19 cellular contexts compared by ENCODE assay signal in genomic region chr5:54002779-54003178, GRCh38.
DNase-seq lines count a peak whose midpoint lies in the region; ATAC-seq and TF ChIP-seq lines count a peak whose summit lies in the region.
"Had no signal": no experiment of that assay in that cellular context is flagged by ENCODE, and none has a peak within 500 bp of the region (broad histone marks: within the 10 kb centered on the region; RNA-seq: fewer than 3 reads in every experiment).

No MANE protein-coding gene starts in this region.

- CTCF ChIA-PET in CD4-positive, alpha-beta memory T cell (lab: Charles Lee; ENCODE audit: partially characterized antibody) = interaction anchor here (0.6 kb wide), 1 partner anchor 22 kb away, joined by 4 read pairs; no protein-coding TSS in a partner anchor

- intact Hi-C loops in right lobe of liver (cut with DNase I) = no loop called here
- intact Hi-C loops in CD4-positive, alpha-beta memory T cell (cut with micrococcal nuclease) = no loop called here

- POLR2A ChIA-PET in CD4-positive, alpha-beta memory T cell (lab: Charles Lee; ENCODE audit: partially characterized antibody) = no interaction called here

- no peak overlapping the region for H2AFZ ChIP-seq in OCI-LY3 (ENCODE audit: low read depth, low read length)

- DNase-seq in right lobe of liver (no peak), NCI-H510A (lab: John Stamatoyannopoulos, UW) (no peak), SW 1271 (lab: John Stamatoyannopoulos, UW) (no peak)
- no peak for DNase-seq in CD4-positive, alpha-beta memory T cell
- DNase-seq: 8988T; Calu3; CD8-positive, alpha-beta T cell; DMS 273 treated with DMSO at 0.1 percent for 48 hours; DMS53; DND-41; EL; GOT3; H9 had no signal

- H3K9me3 Mint-ChIP-seq in CD4-positive, alpha-beta memory T cell = no peaks in the 10 kb centered on the region
- H3K9me3 Mint-ChIP-seq: CD8-positive, alpha-beta T cell; H9 had no signal

- no peaks in the 10 kb centered on the region for H3K79me2 ChIP-seq in OCI-LY3 (ENCODE audit: low read length)

- H3K4me3 ChIP-seq in OCI-LY3 (ENCODE audit: low read length) (no peak overlapping the region), right lobe of liver (no peak overlapping the region)
- H3K4me3 ChIP-seq in CD4-positive, alpha-beta memory T cell (ENCODE audit: low read length in 2 of 2) = no peak overlapping the region
- H3K4me3 ChIP-seq: BLaER1 had no signal

- no peak for TF ChIP-seq POLR2A in right lobe of liver (IDR thresholded peaks at IDR 0.05)

- H3K27ac Mint-ChIP-seq in CD4-positive, alpha-beta memory T cell = no peak overlapping the region
- H3K27ac Mint-ChIP-seq: CD8-positive, alpha-beta T cell had no signal

- no peak overlapping the region for H3K4me3 Mint-ChIP-seq in CD4-positive, alpha-beta memory T cell
- H3K4me3 Mint-ChIP-seq: CD14-positive monocyte; CD8-positive, alpha-beta T cell; H9 had no signal

- no peaks in the 10 kb centered on the region for H4K20me1 ChIP-seq in OCI-LY3 (ENCODE audit: insufficient read depth, low read length)
- H4K20me1 ChIP-seq: BLaER1 had no signal

- peaks cover 0 to 5% (median 1%) of the 10 kb centered on the region in 4 donors for H3K4me1 Mint-ChIP-seq in CD4-positive, alpha-beta memory T cell

- H3K36me3 ChIP-seq in OCI-LY3 (replicated peaks; ENCODE audit: low read depth, low read length) (no peaks in the 10 kb centered on the region), right lobe of liver (no peaks in the 10 kb centered on the region)
- no peaks in the 10 kb centered on the region for H3K36me3 ChIP-seq in CD4-positive, alpha-beta memory T cell (ENCODE audit: insufficient read depth, low read length)
- H3K36me3 ChIP-seq: BLaER1 had no signal

- H3K4me1 ChIP-seq in OCI-LY3 (ENCODE audit: low read length) = peaks cover 12% of the 10 kb centered on the region
- H3K4me1 ChIP-seq in right lobe of liver = peaks cover 0 to 19% (median 4%) of the 10 kb centered on the region in 4 donors
- H3K4me1 ChIP-seq in CD4-positive, alpha-beta memory T cell (ENCODE audit: insufficient read depth, low read length) = no peaks in the 10 kb centered on the region
- H3K4me1 ChIP-seq: BLaER1 had no signal

- no peaks in the 10 kb centered on the region for H3K9me3 ChIP-seq in OCI-LY3 (ENCODE audit: insufficient read depth, low read length)
- no peaks in the 10 kb centered on the region for H3K9me3 ChIP-seq in right lobe of liver
- no peaks in the 10 kb centered on the region for H3K9me3 ChIP-seq in CD4-positive, alpha-beta memory T cell (ENCODE audit: control insufficient read depth in 1 of 2, low read length in 2 of 2)
- H3K9me3 ChIP-seq: BLaER1 had no signal

- H3K27ac ChIP-seq in OCI-LY3 (ENCODE audit: low read length) (no peak overlapping the region), right lobe of liver (peak overlapping the region in 1 of 3 donors; percentile 11)
- H3K27ac ChIP-seq in CD4-positive, alpha-beta memory T cell (ENCODE audit: low read depth, low read length) = no peak overlapping the region
- H3K27ac ChIP-seq: BLaER1, KMS-11 had no signal

- no peaks in the 10 kb centered on the region for H3K27me3 ChIP-seq in OCI-LY3 (ENCODE audit: low read depth, low read length)
- no peaks in the 10 kb centered on the region for H3K27me3 ChIP-seq in right lobe of liver
- no peaks in the 10 kb centered on the region for H3K27me3 ChIP-seq in CD4-positive, alpha-beta memory T cell (ENCODE audit: insufficient read depth, low read length)
- H3K27me3 ChIP-seq: BLaER1 had no signal

- ATAC-seq in GM21619 (IDR thresholded peaks at IDR 0.05; ENCODE audit: unreplicated experiment) (peak; percentile 58), HG03135 (IDR thresholded peaks at IDR 0.05; ENCODE audit: unreplicated experiment) (peak; percentile 55), right lobe of liver (peak; percentile 62 to 72 (median 68))
- ATAC-seq: CD8-positive, alpha-beta T cell had no signal

- no peaks in the 10 kb centered on the region for H3K27me3 Mint-ChIP-seq in CD4-positive, alpha-beta memory T cell

- H3K9ac ChIP-seq in OCI-LY3 (ENCODE audit: low read length) = no peak overlapping the region
- H3K9ac ChIP-seq: BLaER1, KMS-11 had no signal

- WGBS in right lobe of liver (ENCODE audit: insufficient coverage, low coverage, low lambda C conversion rate, missing lambda C conversion rate) = 36% methylated on average over 1 of the region's 1 CpG

- peaks cover 4 to 24% of the 10 kb centered on the region in 2 donors for H3K36me3 Mint-ChIP-seq in CD4-positive, alpha-beta memory T cell

- TF ChIP-seq CTCF in OCI-LY3 (IDR thresholded peaks at IDR 0.05; ENCODE audit: low read depth, low read length) (no peak), right lobe of liver (IDR thresholded peaks at IDR 0.05) (no peak)

- H3K4me2 ChIP-seq in OCI-LY3 (ENCODE audit: low read length) = 0 out of 2 replicates have a peak overlapping the region, but pooled peaks have one; percentile 29
- H3K4me2 ChIP-seq: BLaER1, KMS-11 had no signal
